In genomic region chr15:67050062-67050461, GRCh38 we compare ENCODE assay signal across 1 cellular context.
TF ChIP-seq lines count a peak whose summit lies in the region.

No MANE protein-coding gene starts in this region.

TF ChIP-seq in GM23338, 12 proteins besides CTCF, POLR2A, EP300 and RAD21 (continued from another document):
- TF ChIP-seq ZNF462 (CRISPR knock-in tag; IDR thresholded peaks at IDR 0.05) (no peak), POLR2AphosphoS5 (IDR thresholded peaks at IDR 0.05; ENCODE audit: low read depth) (no peak), JUNB (IDR thresholded peaks at IDR 0.05; ENCODE audit: unreplicated experiment) (no peak), EZH2 (IDR thresholded peaks at IDR 0.05; ENCODE audit: low read depth, unreplicated experiment) (no peak), ETS1 (IDR thresholded peaks at IDR 0.05) (no peak), NANOG (IDR thresholded peaks at IDR 0.05; ENCODE audit: borderline replicate concordance) (no peak), ZNF331 (CRISPR knock-in tag; IDR thresholded peaks at IDR 0.05; ENCODE audit: low read depth) (no peak), REST (IDR thresholded peaks at IDR 0.05; ENCODE audit: unreplicated experiment) (no peak), EZH2phosphoT487 (IDR thresholded peaks at IDR 0.05; ENCODE audit: unreplicated experiment) (no peak)
